ENCODE assay signal across 15 cellular contexts in the genomic region with DNA sequence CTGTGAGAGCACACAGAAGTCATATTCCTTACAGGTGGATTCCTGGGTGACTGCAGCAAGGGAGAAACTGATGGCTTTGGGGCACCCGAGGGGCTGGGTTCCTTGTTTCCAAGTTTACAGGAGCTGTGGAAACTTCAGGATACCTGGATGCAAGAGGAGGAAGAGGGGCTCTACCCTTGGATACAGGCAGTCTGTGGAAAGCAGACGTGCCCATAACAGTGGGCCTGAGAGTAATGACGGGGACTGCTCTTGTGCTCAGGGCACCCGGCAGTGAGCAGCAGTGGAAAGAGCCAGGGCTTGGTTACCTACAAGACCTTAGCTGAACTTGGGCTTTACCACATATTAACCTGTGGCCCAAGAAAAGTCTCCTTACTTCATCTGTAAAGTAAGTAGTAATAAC.
A peak's percentile ranks its signal among the peaks of the same experiment; 100 is the strongest.
DNase-seq lines count a peak whose midpoint lies in the region; ATAC-seq and TF ChIP-seq lines count a peak whose summit lies in the region.
"Had no signal": no experiment of that assay in that cellular context is flagged by ENCODE, and none has a peak within 500 bp of the region (broad histone marks: within the 10 kb centered on the region; RNA-seq: fewer than 3 reads in every experiment).

No MANE protein-coding gene starts in this region.

- DNase-seq in activated T-cell treated with anti-CD3 and anti-CD28 coated beads, Interleukin-2, amount 50 U/mL, for 24 hours = no peak
- no peak for DNase-seq in activated T-cell treated with anti-CD3 and anti-CD28 coated beads, Interleukin-2, amount 50 U/mL, for 1 hour
- peak; percentile 28 for DNase-seq in H9
- no peak for DNase-seq in activated naive CD8-positive, alpha-beta T cell treated with anti-CD3 and anti-CD28 coated beads, Interleukin-2, amount 50 U/mL, for 24 hours
- DNase-seq in neuronal stem cell (ENCODE audit: low spot score) = no peak
- no peak for DNase-seq in mucosa of gallbladder (ENCODE audit: low spot score)
- DNase-seq: NCI-H1694, Peyer's patch had no signal

- no peak for ATAC-seq in activated naive CD8-positive, alpha-beta T cell treated with anti-CD3 and anti-CD28 coated beads, Interleukin-2, amount 50 U/mL, for 24 hours
- ATAC-seq in GM21786 (IDR thresholded peaks at IDR 0.05; ENCODE audit: unreplicated experiment) = no peak
- no peak for ATAC-seq in GM18907 (IDR thresholded peaks at IDR 0.05; ENCODE audit: unreplicated experiment)

- no peak overlapping the region for H2AFZ ChIP-seq in H9 (ENCODE audit: low read length)
- no peak overlapping the region for H2AFZ ChIP-seq in neuronal stem cell (ENCODE audit: low read length)

- H2BK5ac ChIP-seq in H9 (ENCODE audit: insufficient read length, low read length) (no peak overlapping the region), neuronal stem cell (ENCODE audit: low read length) (no peak overlapping the region)

- H3T11ph ChIP-seq in H9 (ENCODE audit: low read length) = no peak overlapping the region

- no peak overlapping the region for H2BK20ac ChIP-seq in H9 (ENCODE audit: low read depth, low read length, poor library complexity, severe bottlenecking)

- H4K5ac ChIP-seq in H9 (ENCODE audit: insufficient read length, low read depth, low read length) = no peak overlapping the region

- H3K9ac ChIP-seq in H9 (ENCODE audit: extremely low read depth, insufficient read length, low read length) (no peak overlapping the region), neuronal stem cell (ENCODE audit: low read depth, low read length, poor library complexity) (no peak overlapping the region)
- H3K9ac ChIP-seq: KMS-11 had no signal

- no peak for TF ChIP-seq CTCF in H9 (conservative IDR thresholded peaks at IDR 0.05)

- no peak overlapping the region for H3K4me3 Mint-ChIP-seq in activated T-cell treated with anti-CD3 and anti-CD28 coated beads, Interleukin-2, amount 50 U/mL, for 24 hours
- H3K4me3 Mint-ChIP-seq in H9 = no peak overlapping the region
- H3K4me3 Mint-ChIP-seq in activated naive CD8-positive, alpha-beta T cell treated with anti-CD3 and anti-CD28 coated beads, Interleukin-2, amount 50 U/mL, for 24 hours = no peak overlapping the region
- H3K4me3 Mint-ChIP-seq: B cell, CD14-positive monocyte had no signal

- H4K8ac ChIP-seq in H9 (replicated peaks; ENCODE audit: insufficient read length, low read depth, low read length) (no peak overlapping the region), neuronal stem cell (ENCODE audit: low read depth, low read length) (no peak overlapping the region)

- no peaks in the 10 kb centered on the region for H3K36me3 Mint-ChIP-seq in activated T-cell treated with anti-CD3 and anti-CD28 coated beads, Interleukin-2, amount 50 U/mL, for 24 hours (ENCODE audit: low read depth)
- H3K36me3 Mint-ChIP-seq in H9 (ENCODE audit: insufficient read depth in 1 of 3, low read depth in 3 of 3) = peaks cover 0 to 4% (median 0%) of the 10 kb centered on the region in 3 experiments; a peak in 1 of 7 replicates
- no peaks in the 10 kb centered on the region for H3K36me3 Mint-ChIP-seq in activated naive CD8-positive, alpha-beta T cell treated with anti-CD3 and anti-CD28 coated beads, Interleukin-2, amount 50 U/mL, for 24 hours (ENCODE audit: low read depth)
- H3K36me3 Mint-ChIP-seq: CD14-positive monocyte had no signal

- H2BK15ac ChIP-seq in H9 (ENCODE audit: low read depth, low read length) (no peak overlapping the region), neuronal stem cell (ENCODE audit: low read length) (no peak overlapping the region)

- H3K79me2 ChIP-seq in H9 (ENCODE audit: insufficient read depth, low read length) = no peaks in the 10 kb centered on the region

- H4K20me1 ChIP-seq in H9 (ENCODE audit: control insufficient read depth, insufficient read depth, insufficient read length) = peaks cover 2% of the 10 kb centered on the region

- no peak overlapping the region for H4K91ac ChIP-seq in H9 (ENCODE audit: insufficient read length, low read depth, low read length)
- no peak overlapping the region for H4K91ac ChIP-seq in neuronal stem cell (ENCODE audit: low read depth, low read length, poor library complexity)

- H3K4me2 ChIP-seq in H9 (ENCODE audit: insufficient read depth, insufficient read length, low read length) = no peak overlapping the region
- no peak overlapping the region for H3K4me2 ChIP-seq in neuronal stem cell (ENCODE audit: insufficient read depth, low read length, poor library complexity, severe bottlenecking)
- H3K4me2 ChIP-seq: A549, KMS-11 had no signal

- H3K79me1 ChIP-seq in H9 (ENCODE audit: insufficient read depth, low read depth, low read length, poor library complexity, severe bottlenecking) (no peaks in the 10 kb centered on the region), neuronal stem cell (ENCODE audit: low read depth, low read length) (no peaks in the 10 kb centered on the region)

- 0 out of 2 replicates have a peak, but pooled peaks cover 3% of the 10 kb centered on the region for H3K4me1 ChIP-seq in H9 (ENCODE audit: insufficient read depth, low read length)
- peaks cover 3 to 4% of the 10 kb centered on the region in 2 donors for H3K4me1 ChIP-seq in neuronal stem cell (ENCODE audit: control insufficient read depth in 2 of 2, insufficient read depth in 1 of 2, low read depth in 1 of 2, low read length in 2 of 2)
- H3K4me1 ChIP-seq: A549, Caco-2, Peyer's patch had no signal

- H2BK120ac ChIP-seq in H9 (ENCODE audit: low read depth, low read length, poor library complexity, severe bottlenecking) = no peak overlapping the region
- H2BK120ac ChIP-seq in neuronal stem cell (ENCODE audit: low read depth, low read length) = no peak overlapping the region

- H3K4me1 Mint-ChIP-seq in activated T-cell treated with anti-CD3 and anti-CD28 coated beads, Interleukin-2, amount 50 U/mL, for 24 hours (ENCODE audit: low read depth) = peaks cover 33% of the 10 kb centered on the region
- H3K4me1 Mint-ChIP-seq in H9 = peaks cover 16 to 22% of the 10 kb centered on the region in 2 experiments
- peaks cover 27% of the 10 kb centered on the region for H3K4me1 Mint-ChIP-seq in activated naive CD8-positive, alpha-beta T cell treated with anti-CD3 and anti-CD28 coated beads, Interleukin-2, amount 50 U/mL, for 24 hours

- H3K18ac ChIP-seq in H9 (ENCODE audit: insufficient read length, low read depth, low read length) (no peak overlapping the region), neuronal stem cell (ENCODE audit: low read length) (peak overlapping the region; percentile 8)

- H3K14ac ChIP-seq in H9 (ENCODE audit: insufficient read depth, low read length) (no peak overlapping the region), neuronal stem cell (ENCODE audit: low read length) (no peak overlapping the region)

- peak overlapping the region; percentile 44 for H3K27ac Mint-ChIP-seq in activated T-cell treated with anti-CD3 and anti-CD28 coated beads, Interleukin-2, amount 50 U/mL, for 24 hours
- peak overlapping the region in 1 of 3 experiments; percentile 37; a peak in 1 of 7 replicates for H3K27ac Mint-ChIP-seq in H9
- H3K27ac Mint-ChIP-seq in activated naive CD8-positive, alpha-beta T cell treated with anti-CD3 and anti-CD28 coated beads, Interleukin-2, amount 50 U/mL, for 24 hours = peak overlapping the region; percentile 17
- H3K27ac Mint-ChIP-seq: B cell, CD14-positive monocyte had no signal

- H3K27me3 Mint-ChIP-seq in activated T-cell treated with anti-CD3 and anti-CD28 coated beads, Interleukin-2, amount 50 U/mL, for 24 hours = peaks cover 10% of the 10 kb centered on the region
- peaks cover 58% of the 10 kb centered on the region for H3K27me3 Mint-ChIP-seq in H9 (ENCODE audit: low read depth)
- H3K27me3 Mint-ChIP-seq in activated naive CD8-positive, alpha-beta T cell treated with anti-CD3 and anti-CD28 coated beads, Interleukin-2, amount 50 U/mL, for 24 hours = peaks cover 9% of the 10 kb centered on the region

- H2AK5ac ChIP-seq in H9 (ENCODE audit: insufficient read length, low read length) (no peak overlapping the region), neuronal stem cell (ENCODE audit: low read depth, low read length) (no peak overlapping the region)

- H3K27ac ChIP-seq in H9 (ENCODE audit: insufficient read length, low read depth, low read length) (no peak overlapping the region), neuronal stem cell (replicated peaks; ENCODE audit: low read length) (no peak overlapping the region)
- H3K27ac ChIP-seq: A549, KMS-11, Peyer's patch had no signal

- no CpG with 5 or more reads among the region's 4 CpGs for WGBS in H9 (ENCODE audit: extremely low coverage, insufficient read length, low lambda C conversion rate)
- no CpG with 5 or more reads among the region's 4 CpGs for WGBS in neuronal stem cell (ENCODE audit: extremely low coverage in 2 of 2, insufficient read length in 2 of 2, insufficient replicate concordance in 1 of 2), 2 donors

- H3K9me3 ChIP-seq in H9 (ENCODE audit: control insufficient read depth, low read depth, low read length) = no peaks in the 10 kb centered on the region
- H3K9me3 ChIP-seq in neuronal stem cell (replicated peaks in 1 of 2; ENCODE audit: control insufficient read depth in 2 of 2, insufficient read depth in 1 of 2, low read depth in 1 of 2, low read length in 2 of 2) = peaks cover 4% of the 10 kb centered on the region in 2 donors
- H3K9me3 ChIP-seq: Peyer's patch had no signal

- H3K27me3 ChIP-seq in H9 (ENCODE audit: insufficient read depth, low read length) (no peaks in the 10 kb centered on the region; the same call in 1 of the 2 replicates), neuronal stem cell (ENCODE audit: control insufficient read depth in 3 of 3, insufficient read depth in 3 of 3, low read depth in 1 of 3, low read length in 3 of 3) (no peaks in the 10 kb centered on the region)

- no peaks in the 10 kb centered on the region for H3K9me3 Mint-ChIP-seq in activated T-cell treated with anti-CD3 and anti-CD28 coated beads, Interleukin-2, amount 50 U/mL, for 24 hours
- H3K9me3 Mint-ChIP-seq in H9 = no peaks in the 10 kb centered on the region
- H3K9me3 Mint-ChIP-seq in activated naive CD8-positive, alpha-beta T cell treated with anti-CD3 and anti-CD28 coated beads, Interleukin-2, amount 50 U/mL, for 24 hours = no peaks in the 10 kb centered on the region

- peaks cover 0 to 4% of the 10 kb centered on the region in 2 donors for H3K36me3 ChIP-seq in neuronal stem cell (replicated peaks in 1 of 2; ENCODE audit: control insufficient read depth in 2 of 2, insufficient read depth in 2 of 2, low read length in 2 of 2)
- H3K36me3 ChIP-seq: Peyer's patch had no signal

- H3K4ac ChIP-seq in H9 (ENCODE audit: low read depth, low read length) (no peak overlapping the region), neuronal stem cell (ENCODE audit: low read length) (no peak overlapping the region)

- no peaks in the 10 kb centered on the region for H3K23me2 ChIP-seq in H9 (ENCODE audit: insufficient read length, low read depth, low read length, poor library complexity, severe bottlenecking)

- H2BK12ac ChIP-seq in H9 (ENCODE audit: insufficient read length, low read depth, low read length) (no peak overlapping the region), neuronal stem cell (ENCODE audit: low read length) (no peak overlapping the region)

- no peak overlapping the region for H3K56ac ChIP-seq in H9 (ENCODE audit: insufficient read length, low read depth, low read length)

- H3K23ac ChIP-seq in H9 (ENCODE audit: insufficient read length, low read depth, low read length) (no peak overlapping the region), neuronal stem cell (ENCODE audit: low read depth, low read length, poor library complexity) (no peak overlapping the region)

- H3K4me3 ChIP-seq in neuronal stem cell (ENCODE audit: low read length in 2 of 2) = no peak overlapping the region
- H3K4me3 ChIP-seq: A549, Peyer's patch had no signal
